ENCODE assay signal across 10 cellular contexts in genomic region chr17:57873261-57874057, GRCh38. TPM values are rescaled to one million over a fixed set of nuclear protein-coding genes. Genes with fewer than 3 reads are reported as not detected.
DNase-seq lines count a peak whose midpoint lies in the region; ATAC-seq and TF ChIP-seq lines count a peak whose summit lies in the region.
"Had no signal": no experiment of that assay in that cellular context is flagged by ENCODE, and none has a peak within 500 bp of the region (broad histone marks: within the 10 kb centered on the region; RNA-seq: fewer than 3 reads in every experiment).

No MANE protein-coding gene starts in this region.

- H3K27me3 ChIP-seq in BLaER1 treated with 17β-estradiol and CSF1 and Interleukin-3, amounts not matched to agents 10 nM and 100 nM: peaks cover 0 to 9% (median 0%) of the 10 kb centered on the region in 11 experiments; a peak in 1 of 22 replicates
- H3K27me3 ChIP-seq in Panc1 (ENCODE audit: control insufficient read depth, insufficient read depth, low read length) (no peaks in the 10 kb centered on the region), esophagus squamous epithelium (no peaks in the 10 kb centered on the region)

- in situ Hi-C loops in Panc1 (cut with HindIII; ENCODE audit: low pct_unique_long_range_greater_than_20kb, low sequenced_read_pairs): no loop called here

- CTCF ChIA-PET in Panc1 (lab: Charles Lee): no interaction called here

- TF ChIP-seq CTCF in Panc1 (IDR thresholded peaks at IDR 0.05): no peak
- TF ChIP-seq CTCF in esophagus squamous epithelium (IDR thresholded peaks at IDR 0.05): no peak
- no peak for TF ChIP-seq CTCF in osteocyte (IDR thresholded peaks at IDR 0.05)

- no TSS peak for BruUV-seq in Panc1 (replicated peaks; lab: Mats Ljungman, UMichigan)

- peaks cover 88 to 100% (median 99%) of the 10 kb centered on the region in 10 experiments for H3K4me1 ChIP-seq in BLaER1 treated with 17β-estradiol and CSF1 and Interleukin-3, amounts not matched to agents 10 nM and 100 nM
- peaks cover 74% of the 10 kb centered on the region for H3K4me1 ChIP-seq in Panc1 (ENCODE audit: control insufficient read depth, insufficient read depth, low read length)
- H3K4me1 ChIP-seq in esophagus squamous epithelium: peaks cover 38 to 82% (median 62%) of the 10 kb centered on the region in 3 donors

- peaks cover 24% of the 10 kb centered on the region for H3K36me3 Mint-ChIP-seq in osteocyte (ENCODE audit: unreplicated experiment)
- H3K36me3 Mint-ChIP-seq in activated T-cell treated with anti-CD3 and anti-CD28 coated beads, Interleukin-2, amount 50 U/mL, for 72 hours (ENCODE audit: insufficient read depth in 2 of 2): no peaks in the 10 kb centered on the region

- TF ChIP-seq POLR2A in esophagus squamous epithelium (IDR thresholded peaks at IDR 0.05): no peak

- WGBS in esophagus squamous epithelium, 2 donors: 73 to 86% methylated on average over 11 of the region's 16 CpGs

- H3K9ac ChIP-seq in BLaER1 treated with 17β-estradiol and CSF1 and Interleukin-3, amounts not matched to agents 10 nM and 100 nM: peak overlapping the region in 9 of 11 experiments; percentile 61 to 88 (median 77); a peak in 17 of 22 replicates

- intact Hi-C loops in Panc1 (cut with micrococcal nuclease; ENCODE audit: unreplicated experiment): no loop called here
- intact Hi-C loops in esophagus squamous epithelium (cut with DNase I): no loop called here

- H3K27ac Mint-ChIP-seq in osteocyte (ENCODE audit: unreplicated experiment): peak overlapping the region; percentile 89
- no peak overlapping the region for H3K27ac Mint-ChIP-seq in activated T-cell treated with anti-CD3 and anti-CD28 coated beads, Interleukin-2, amount 50 U/mL, for 72 hours

- no peaks in the 10 kb centered on the region for H3K27me3 Mint-ChIP-seq in osteocyte (ENCODE audit: unreplicated experiment)
- H3K27me3 Mint-ChIP-seq in activated T-cell treated with anti-CD3 and anti-CD28 coated beads, Interleukin-2, amount 50 U/mL, for 72 hours (ENCODE audit: low read depth): peaks cover 18% of the 10 kb centered on the region

- H3K4me1 Mint-ChIP-seq in osteocyte (ENCODE audit: unreplicated experiment): peaks cover 69% of the 10 kb centered on the region
- H3K4me1 Mint-ChIP-seq in activated T-cell treated with anti-CD3 and anti-CD28 coated beads, Interleukin-2, amount 50 U/mL, for 72 hours (ENCODE audit: low read depth): peaks cover 20% of the 10 kb centered on the region

- H3K4me2 ChIP-seq in BLaER1 treated with 17β-estradiol and CSF1 and Interleukin-3, amounts not matched to agents 10 nM and 100 nM: peak overlapping the region; percentile 91 to 100 (median 99)

- no peaks in the 10 kb centered on the region for H3K9me3 Mint-ChIP-seq in osteocyte (ENCODE audit: unreplicated experiment)
- no peaks in the 10 kb centered on the region for H3K9me3 Mint-ChIP-seq in activated T-cell treated with anti-CD3 and anti-CD28 coated beads, Interleukin-2, amount 50 U/mL, for 72 hours
- H3K9me3 Mint-ChIP-seq: activated T-cell treated with anti-CD3 and anti-CD28 coated beads, Interleukin-2, amount 50 U/mL, for 4 hours had no signal

- peaks cover 0 to 65% (median 0%) of the 10 kb centered on the region in 11 experiments; a peak in 6 of 22 replicates for H4K20me1 ChIP-seq in BLaER1 treated with 17β-estradiol and CSF1 and Interleukin-3, amounts not matched to agents 10 nM and 100 nM

- DNase-seq in Panc1 (ENCODE audit: low read depth, low spot score) (no peak), esophagus squamous epithelium (lab: John Stamatoyannopoulos, UW) (no peak), osteocyte (ENCODE audit: extremely low spot score, unreplicated experiment) (no peak), COLO668 (lab: John Stamatoyannopoulos, UW; ENCODE audit: unreplicated experiment) (no peak)
- DNase-seq in activated effector memory CD4-positive, alpha-beta T cell treated with anti-CD3 and anti-CD28 coated beads, Interleukin-2, amount 50 U/mL, for 16 hours: no peak
- DNase-seq in activated T-cell treated with anti-CD3 and anti-CD28 coated beads, Interleukin-2, amount 50 U/mL, for 72 hours: no peak
- DNase-seq: activated T-cell treated with anti-CD3 and anti-CD28 coated beads, Interleukin-2, amount 50 U/mL, for 4 hours; NCI-H1092 treated with DMSO at 0.1 percent for 48 hours had no signal

- peak overlapping the region in 8 of 10 experiments; percentile 2 to 56 (median 34); a peak in 14 of 20 replicates for H3K4me3 ChIP-seq in BLaER1 treated with 17β-estradiol and CSF1 and Interleukin-3, amounts not matched to agents 10 nM and 100 nM
- H3K4me3 ChIP-seq in Panc1 (ENCODE audit: low read depth in 2 of 2, low read length in 2 of 2) (no peak overlapping the region), esophagus squamous epithelium (no peak overlapping the region)

- ATAC-seq in Panc1 (no peak), GM18502 (IDR thresholded peaks at IDR 0.05; ENCODE audit: poor library complexity, unreplicated experiment) (no peak)
- no peak for ATAC-seq in activated T-cell treated with anti-CD3 and anti-CD28 coated beads, Interleukin-2, amount 50 U/mL, for 72 hours (replicated peaks in 1 of 2)

- peaks cover 0 to 12% (median 0%) of the 10 kb centered on the region in 11 experiments; a peak in 2 of 22 replicates for H3K36me3 ChIP-seq in BLaER1 treated with 17β-estradiol and CSF1 and Interleukin-3, amounts not matched to agents 10 nM and 100 nM
- H3K36me3 ChIP-seq in Panc1 (ENCODE audit: control insufficient read depth, insufficient read depth, low read length): peaks cover 3% of the 10 kb centered on the region; the same call in 1 of the 2 replicates
- peaks cover 0 to 83% (median 6%) of the 10 kb centered on the region in 3 donors for H3K36me3 ChIP-seq in esophagus squamous epithelium

- peak overlapping the region in 9 of 11 experiments; percentile 63 to 97 (median 92); a peak in 17 of 22 replicates for H3K27ac ChIP-seq in BLaER1 treated with 17β-estradiol and CSF1 and Interleukin-3, amounts not matched to agents 10 nM and 100 nM
- H3K27ac ChIP-seq in Panc1 (ENCODE audit: low read length): peak overlapping the region; percentile 95
- peak overlapping the region in 3 of 4 donors; percentile 85 to 89 (median 87) for H3K27ac ChIP-seq in esophagus squamous epithelium

- no peak overlapping the region for H3K4me3 Mint-ChIP-seq in osteocyte (ENCODE audit: unreplicated experiment)
- H3K4me3 Mint-ChIP-seq in activated T-cell treated with anti-CD3 and anti-CD28 coated beads, Interleukin-2, amount 50 U/mL, for 72 hours: no peak overlapping the region

- H3K9me3 ChIP-seq in BLaER1 treated with 17β-estradiol and CSF1 and Interleukin-3, amounts not matched to agents 10 nM and 100 nM (replicated peaks in 1 of 11): no peaks in the 10 kb centered on the region
- H3K9me3 ChIP-seq in Panc1 (ENCODE audit: control insufficient read depth, insufficient read depth, low read depth, low read length) (no peaks in the 10 kb centered on the region), esophagus squamous epithelium (no peaks in the 10 kb centered on the region)

- POLR2A ChIA-PET in Panc1 (lab: Charles Lee): no interaction called here

RNA-seq across cellular contexts. Expression of gene MRPS23, which starts 23.6 kb away (rescaled TPM):
- 85.4 TPM for total RNA-seq in Panc1 (2021; ENCODE audit: unreplicated experiment)
- 76.8 TPM for polyA plus RNA-seq in Panc1 (2012; ENCODE audit: insufficient read length)
- total RNA-seq in esophagus squamous epithelium: 10 to 100 TPM in 3 of 4 donors, 1 to 10 TPM in 1; 9.9 to 25.2 (median 20.8) TPM
- 28.3 and 35.0 TPM in 2 replicates for total RNA-seq in osteocyte
- total RNA-seq in activated T-cell treated with anti-CD3 and anti-CD28 coated beads, Interleukin-2, amount 50 U/mL, for 72 hours: 10 to 100 TPM; 43.4 to 52.7 TPM

Comparison
In these comparisons a context has a peak if more than half of its experiments do, and no peak if none do; other contexts are left out.
1. H3K4me3 ChIP-seq: peak in BLaER1 treated with 17β-estradiol and CSF1 and Interleukin-3, amounts not matched to agents 10 nM and 100 nM (8 of 10); none in Panc1 (0 of 2) and esophagus squamous epithelium (0 of 4).
2. Peak in every context shown above with its lines, with median percentiles within 50 percentile points of each other: H3K27ac ChIP-seq.